9 cellular contexts compared by ENCODE assay signal in genomic region chr4:164462471-164462870, GRCh38.
"Had no signal": no experiment of that assay in that cellular context is flagged by ENCODE, and none has a peak within 500 bp of the region (broad histone marks: within the 10 kb centered on the region; RNA-seq: fewer than 3 reads in every experiment).

No MANE protein-coding gene starts in this region.

- FAIRE-seq: H54, K562 had no signal

- DNase-seq: GM23248, GOT3, H9, HCEC 1CT, IMR-90, KG1 had no signal

- H3K9ac ChIP-seq: GM23248 had no signal

- H3K27ac ChIP-seq: GM23248, HL-60 had no signal

- H3K4me3 ChIP-seq: GM23248, K562 had no signal

- ATAC-seq: K562 had no signal

- H2AFZ ChIP-seq: GM23248 had no signal
